Comparison of ENCODE assay signal across 10 cellular contexts in the genomic region with DNA sequence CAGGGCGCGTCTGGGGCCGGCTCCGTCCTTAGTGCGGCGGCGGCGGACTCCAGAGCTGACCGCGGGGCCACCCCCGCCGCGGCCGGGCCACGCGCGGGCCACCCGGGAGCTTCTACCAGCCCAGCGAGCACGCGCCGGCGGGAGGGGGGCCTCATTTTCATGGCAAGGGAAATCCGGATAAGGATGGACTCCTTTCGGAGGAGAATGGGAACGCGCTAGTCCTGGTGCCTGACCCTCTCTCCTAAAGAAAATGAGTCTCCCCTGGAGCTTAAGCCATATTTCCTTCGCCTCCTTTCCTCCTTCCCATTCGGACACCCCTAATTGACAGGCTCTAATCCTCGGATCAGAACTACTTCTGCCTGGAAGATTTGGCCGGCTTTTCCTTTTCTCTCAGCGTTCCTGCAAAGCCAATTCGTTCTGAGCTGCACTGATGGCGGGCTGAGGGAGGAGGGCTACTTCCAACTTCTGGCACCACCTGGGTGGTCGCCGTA.
DNase-seq lines count a peak whose midpoint lies in the region; ATAC-seq and TF ChIP-seq lines count a peak whose summit lies in the region.
"Had no signal": no experiment of that assay in that cellular context is flagged by ENCODE, and none has a peak within 500 bp of the region (broad histone marks: within the 10 kb centered on the region; RNA-seq: fewer than 3 reads in every experiment).

No MANE protein-coding gene starts in this region.

- no peak overlapping the region for H3K27ac ChIP-seq in thoracic aorta
- H3K27ac ChIP-seq: 22Rv1, neutrophil had no signal

- no peaks in the 10 kb centered on the region for H3K9me3 ChIP-seq in thoracic aorta
- H3K9me3 ChIP-seq: neutrophil had no signal

- ATAC-seq in central memory CD8-positive, alpha-beta T cell (replicated peaks; ENCODE audit: extremely low read depth, poor library complexity, severe bottlenecking) = no peak
- no peak for ATAC-seq in thoracic aorta (ENCODE audit: insufficient number of reproducible peaks, low FRiP score, low read depth)
- ATAC-seq in GM18867 (IDR thresholded peaks at IDR 0.05; ENCODE audit: unreplicated experiment) = no peak
- ATAC-seq in HG02970 (IDR thresholded peaks at IDR 0.05; ENCODE audit: low FRiP score, unreplicated experiment) = no peak

- H3K4me1 ChIP-seq in thoracic aorta (ENCODE audit: control insufficient read depth in 1 of 2, low read depth in 2 of 2) = peaks cover 8 to 11% of the 10 kb centered on the region in 2 donors

- peaks cover 2% of the 10 kb centered on the region for H3K36me3 Mint-ChIP-seq in central memory CD8-positive, alpha-beta T cell (ENCODE audit: insufficient read depth)

- no peaks in the 10 kb centered on the region for H3K27me3 ChIP-seq in thoracic aorta (replicated peaks; ENCODE audit: insufficient read depth)

- no peaks in the 10 kb centered on the region for H3K36me3 ChIP-seq in thoracic aorta
- H3K36me3 ChIP-seq: neutrophil had no signal

- peaks cover 34% of the 10 kb centered on the region for H3K27me3 Mint-ChIP-seq in central memory CD8-positive, alpha-beta T cell

- peaks cover 11% of the 10 kb centered on the region for H3K4me1 Mint-ChIP-seq in central memory CD8-positive, alpha-beta T cell

- DNase-seq in DMS 273 (lab: John Stamatoyannopoulos, UW; ENCODE audit: unreplicated experiment) (peak; percentile 1), DMS 273 treated with DMSO at 0.1 percent for 48 hours (lab: John Stamatoyannopoulos, UW) (no peak), left kidney (ENCODE audit: low read depth, low spot score) (peak; percentile 88), thoracic aorta (ENCODE audit: low spot score) (no peak), NCI-H1436 (lab: John Stamatoyannopoulos, UW) (no peak)
- DNase-seq in central memory CD8-positive, alpha-beta T cell (ENCODE audit: low spot score in 2 of 2) = no peak

- peak overlapping the region; percentile 78 for H3K4me3 Mint-ChIP-seq in central memory CD8-positive, alpha-beta T cell

- no peak for TF ChIP-seq CTCF in thoracic aorta (IDR thresholded peaks at IDR 0.05)

- H3K9me3 Mint-ChIP-seq in central memory CD8-positive, alpha-beta T cell = no peaks in the 10 kb centered on the region

- no peak overlapping the region for H3K27ac Mint-ChIP-seq in central memory CD8-positive, alpha-beta T cell (ENCODE audit: low read depth)

- peak overlapping the region; percentile 64 for H3K4me3 ChIP-seq in thoracic aorta

Comparison
In these comparisons a context has a peak if more than half of its experiments do, and no peak if none do; other contexts are left out.
1. DNase-seq: peak in DMS 273 (single experiment) and left kidney (single experiment); none in DMS 273 treated with DMSO at 0.1 percent for 48 hours (single experiment), central memory CD8-positive, alpha-beta T cell (0 of 2), thoracic aorta (single experiment) and NCI-H1436 (single experiment).